ENCODE assay signal across 7 cellular contexts in the genomic region with DNA sequence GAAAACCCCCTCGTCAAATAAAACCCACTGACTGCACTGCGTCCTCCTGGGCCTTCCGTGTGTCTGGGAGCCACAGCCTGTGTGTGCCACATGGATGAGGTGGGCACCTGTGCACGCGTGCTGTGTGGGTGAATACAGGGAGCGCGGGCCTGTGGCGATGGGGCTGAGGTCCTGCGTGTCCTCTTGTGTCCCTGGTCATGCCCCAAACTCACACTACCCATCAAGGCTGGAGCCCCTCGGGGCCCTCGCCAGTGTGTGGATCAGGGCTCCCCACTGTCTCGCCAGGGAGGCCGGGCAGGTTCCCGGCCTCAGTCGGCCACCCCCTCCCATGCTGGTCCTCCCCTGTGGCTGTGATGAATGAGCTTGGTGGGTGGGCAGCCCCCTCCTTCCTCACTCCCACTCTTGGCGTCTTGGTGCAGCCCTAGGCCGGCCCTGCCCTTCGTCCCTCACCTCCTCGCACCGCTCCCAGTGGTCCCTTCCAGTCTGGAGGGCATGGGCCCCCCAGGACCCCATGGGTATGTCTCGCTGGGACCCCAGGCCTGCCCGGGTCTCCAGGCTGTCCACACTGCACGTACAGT. TPM values are rescaled to one million over a fixed set of nuclear protein-coding genes. Genes with fewer than 3 reads are reported as not detected.
DNase-seq lines count a peak whose midpoint lies in the region; ATAC-seq and TF ChIP-seq lines count a peak whose summit lies in the region.

No MANE protein-coding gene starts in this region.

- H3K9ac ChIP-seq in smooth muscle cell (ENCODE audit: low read depth) = peak overlapping the region; percentile 28

- H3K79me2 ChIP-seq in hepatocyte = peaks cover 31% of the 10 kb centered on the region
- peaks cover 28% of the 10 kb centered on the region for H3K79me2 ChIP-seq in smooth muscle cell (ENCODE audit: low read depth)

- H3K9me2 ChIP-seq in hepatocyte (replicated peaks; ENCODE audit: insufficient read depth) = no peaks in the 10 kb centered on the region

- WGBS in hepatocyte (ENCODE audit: low lambda C conversion rate, missing lambda C conversion rate) = 85% methylated on average over 12 of the region's 23 CpGs
- WGBS in smooth muscle cell (ENCODE audit: low lambda C conversion rate) = 61% methylated on average over 22 of the region's 23 CpGs

- H2AFZ ChIP-seq in hepatocyte (no peak overlapping the region), smooth muscle cell (ENCODE audit: low read depth) (no peak overlapping the region)

- peak overlapping the region; percentile 96 for H3K4me2 ChIP-seq in hepatocyte
- H3K4me2 ChIP-seq in smooth muscle cell = peak overlapping the region; percentile 95

- H4K20me1 ChIP-seq in hepatocyte (ENCODE audit: insufficient read depth, poor library complexity, severe bottlenecking) = peaks cover 21% of the 10 kb centered on the region
- H4K20me1 ChIP-seq in smooth muscle cell (ENCODE audit: low read depth) = peaks cover 65% of the 10 kb centered on the region

- peak overlapping the region; percentile 83 for H3K27ac ChIP-seq in VCaP
- peak overlapping the region; percentile 87 for H3K27ac ChIP-seq in hepatocyte
- no peak overlapping the region for H3K27ac ChIP-seq in smooth muscle cell (ENCODE audit: low read depth)

- TF ChIP-seq CTCF in VCaP (conservative IDR thresholded peaks at IDR 0.05) (no peak), hepatocyte (IDR thresholded peaks at IDR 0.05; ENCODE audit: poor library complexity) (no peak), smooth muscle cell (IDR thresholded peaks at IDR 0.05; ENCODE audit: borderline replicate concordance, insufficient read depth, poor library complexity, severe bottlenecking) (no peak)

- H3K36me3 ChIP-seq in HAP-1 (replicated peaks) (peaks cover 18% of the 10 kb centered on the region), hepatocyte (replicated peaks; ENCODE audit: insufficient read depth, low read depth) (no peaks in the 10 kb centered on the region), smooth muscle cell (ENCODE audit: low read depth) (no peaks in the 10 kb centered on the region)

- H3K4me1 ChIP-seq in HAP-1 (peaks cover 44% of the 10 kb centered on the region), hepatocyte (ENCODE audit: insufficient read depth) (peaks cover 51% of the 10 kb centered on the region), smooth muscle cell (ENCODE audit: low read depth) (peaks cover 44% of the 10 kb centered on the region)

- peaks cover 10% of the 10 kb centered on the region for H3F3A ChIP-seq in smooth muscle cell (ENCODE audit: low read depth)

- H3K4me3 ChIP-seq in HAP-1 = peak overlapping the region; percentile 47
- H3K4me3 ChIP-seq in hepatocyte = peak overlapping the region; percentile 39
- H3K4me3 ChIP-seq in smooth muscle cell = peak overlapping the region; percentile 73

- in situ Hi-C loops in HAP-1 (cut with MboI; ENCODE audit: low sequenced_read_pairs) = no loop called here

- intact Hi-C loops in left colon (cut with DNase I, micrococcal nuclease) = no loop called here

- H3K27me3 ChIP-seq in HAP-1 (ENCODE audit: low read depth) (no peaks in the 10 kb centered on the region), hepatocyte (peaks cover 10% of the 10 kb centered on the region), smooth muscle cell (ENCODE audit: low read depth) (peaks cover 43% of the 10 kb centered on the region)

- no peak for DNase-seq in HAP-1 (ENCODE audit: low spot score in 2 of 2)
- DNase-seq in hepatocyte (ENCODE audit: low spot score) = no peak
- DNase-seq in smooth muscle cell (lab: John Stamatoyannopoulos, UW; ENCODE audit: unreplicated experiment) = no peak
- DNase-seq in stimulated activated CD4-positive, alpha-beta T cell treated with anti-CD3 and anti-CD28 coated beads, Interleukin-1b, Interleukin-23, amount 100 ng/mL, for 48 hours = no peak
- DNase-seq in left colon = no peak

- ATAC-seq in left colon (no peak), GM18873 (IDR thresholded peaks at IDR 0.05; ENCODE audit: low FRiP score, unreplicated experiment) (no peak)

- H3K9me3 ChIP-seq in HAP-1 (no peaks in the 10 kb centered on the region), hepatocyte (ENCODE audit: low read depth) (no peaks in the 10 kb centered on the region), smooth muscle cell (replicated peaks; ENCODE audit: low read depth) (no peaks in the 10 kb centered on the region)

RNA-seq across cellular contexts. Expression of a gene that starts 0.7 kb away (rescaled TPM):
- total RNA-seq in hepatocyte (248 and 260 TPM in 2 replicates), smooth muscle cell (214 and 256 TPM in 2 replicates), left colon (100 to 1,000 TPM; 443 to 462 TPM)
- polyA plus RNA-seq in hepatocyte (356 and 392 TPM in 2 replicates), smooth muscle cell (391 and 469 TPM in 2 replicates)

RNA-seq across cellular contexts. Expression of a gene that starts 4.3 kb away (rescaled TPM):
- total RNA-seq in hepatocyte = 9.7 and 10.2 TPM in 2 replicates
- polyA plus RNA-seq in hepatocyte = 33.2 and 39.7 TPM in 2 replicates
- 0.36 and 2.5 TPM in 2 replicates for total RNA-seq in smooth muscle cell
- polyA plus RNA-seq in smooth muscle cell = 0.10 and 10.5 TPM in 2 replicates
- 100 to 1,000 TPM; 117 to 122 TPM for total RNA-seq in left colon

RNA-seq across cellular contexts. Expression of a gene that starts 10.3 kb away (rescaled TPM):
- total RNA-seq in hepatocyte (38.0 and 50.2 TPM in 2 replicates), smooth muscle cell (38.0 and 51.4 TPM in 2 replicates), left colon (10 to 100 TPM; 79.4 to 83.1 TPM)
- polyA plus RNA-seq in hepatocyte (372 and 402 TPM in 2 replicates), smooth muscle cell (380 and 446 TPM in 2 replicates)

RNA-seq across cellular contexts. Expression of a gene that starts 10.6 kb away (rescaled TPM):
- 62.5 and 82.8 TPM in 2 replicates for total RNA-seq in hepatocyte
- polyA plus RNA-seq in hepatocyte = 148 and 177 TPM in 2 replicates
- total RNA-seq in smooth muscle cell = 50.2 and 68.2 TPM in 2 replicates
- 153 and 179 TPM in 2 replicates for polyA plus RNA-seq in smooth muscle cell
- total RNA-seq in left colon = 10 to 100 TPM; 11.7 to 20.2 TPM

RNA-seq across cellular contexts. Expression of a gene that starts 13.3 kb away (rescaled TPM):
- total RNA-seq in hepatocyte = 12.2 and 12.9 TPM in 2 replicates
- polyA plus RNA-seq in hepatocyte = 50.0 and 57.3 TPM in 2 replicates
- 12.4 and 14.8 TPM in 2 replicates for total RNA-seq in smooth muscle cell
- 26.4 and 33.8 TPM in 2 replicates for polyA plus RNA-seq in smooth muscle cell
- 100 to 1,000 TPM; 161 to 222 TPM for total RNA-seq in left colon

Comparison
In these comparisons a context has a peak if more than half of its experiments do, and no peak if none do; other contexts are left out.
1. RNA of a gene that starts 4.3 kb away (total RNA-seq): 117 to 122 TPM in left colon; 9.7 to 10.2 TPM in hepatocyte and 0.36 to 2.5 TPM in smooth muscle cell; every median in the first group is over 10 times any median in the second.
2. Peak in every context shown above with its lines, with median percentiles within 50 percentile points of each other: H3K4me3 ChIP-seq.